Comparison of ENCODE assay signal across 1 cellular context in the genomic region with DNA sequence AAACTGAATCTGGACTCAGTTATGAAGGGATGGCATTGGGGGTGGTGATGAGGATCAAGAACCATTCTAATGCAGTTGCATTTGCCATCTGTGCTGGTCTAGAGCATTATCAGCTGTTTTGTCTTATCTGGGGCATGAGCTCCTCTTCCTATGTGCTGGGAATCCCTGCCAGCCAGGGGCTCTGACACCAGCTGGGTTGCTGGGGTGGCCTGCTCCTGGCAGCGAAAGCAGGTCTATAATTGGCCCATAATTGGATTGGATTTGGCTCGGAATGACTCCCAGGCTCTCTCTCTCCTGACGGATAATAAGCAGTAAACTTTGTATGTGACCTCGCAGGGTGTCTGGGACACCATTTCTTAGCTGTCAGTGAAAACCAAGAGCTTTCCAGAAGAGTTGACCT.
TF ChIP-seq lines count a peak whose summit lies in the region.

No MANE protein-coding gene starts in this region.

TF ChIP-seq in SK-N-SH treated with all-trans-retinoic acid at 6 μM for 48 hours, 23 proteins besides CTCF, POLR2A, EP300 and RAD21 (continued from another document):
- TF ChIP-seq CREB5 (CRISPR knock-in tag; IDR thresholded peaks at IDR 0.05; ENCODE audit: low read depth) (no peak), ZFP30 (CRISPR knock-in tag; IDR thresholded peaks at IDR 0.05) (no peak), RARB (CRISPR knock-in tag; IDR thresholded peaks at IDR 0.05) (no peak), CSRNP3 (CRISPR knock-in tag; IDR thresholded peaks at IDR 0.05) (no peak)
